ENCODE assay signal across 1 cellular context in the genomic region with DNA sequence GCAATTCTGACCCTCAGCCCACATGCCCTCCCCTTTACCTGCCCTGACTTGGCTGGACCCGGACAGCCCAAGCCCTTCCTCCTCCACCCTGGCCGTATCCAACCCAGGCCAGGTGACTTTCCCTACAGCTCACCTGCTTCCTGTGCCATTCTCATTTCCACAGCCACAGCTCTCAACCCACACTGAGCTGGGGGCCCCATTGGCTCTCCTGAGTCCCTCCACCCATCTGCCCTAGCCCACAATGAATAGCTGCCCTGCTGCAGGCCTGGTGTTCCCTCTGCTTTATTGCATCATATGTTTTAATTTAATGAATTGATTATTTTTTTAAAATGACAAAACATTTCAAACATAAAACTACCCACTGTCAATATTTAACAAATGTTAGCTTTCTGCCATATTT.
A peak's percentile ranks its signal among the peaks of the same experiment; 100 is the strongest.
TF ChIP-seq lines count a peak whose summit lies in the region.

No MANE protein-coding gene starts in this region.

TF ChIP-seq in IMR-90, 13 proteins besides CTCF, POLR2A, EP300 and RAD21:
- TF ChIP-seq CEBPB (IDR thresholded peaks at IDR 0.05; ENCODE audit: low read depth, low read length) (0 out of 2 replicates have a peak, but pooled peaks have one; percentile 9), MAFK (IDR thresholded peaks at IDR 0.05; ENCODE audit: low read depth, low read length) (no peak)
TF ChIP-seq in IMR-90: peak in this region for 1.
